In the genomic region with DNA sequence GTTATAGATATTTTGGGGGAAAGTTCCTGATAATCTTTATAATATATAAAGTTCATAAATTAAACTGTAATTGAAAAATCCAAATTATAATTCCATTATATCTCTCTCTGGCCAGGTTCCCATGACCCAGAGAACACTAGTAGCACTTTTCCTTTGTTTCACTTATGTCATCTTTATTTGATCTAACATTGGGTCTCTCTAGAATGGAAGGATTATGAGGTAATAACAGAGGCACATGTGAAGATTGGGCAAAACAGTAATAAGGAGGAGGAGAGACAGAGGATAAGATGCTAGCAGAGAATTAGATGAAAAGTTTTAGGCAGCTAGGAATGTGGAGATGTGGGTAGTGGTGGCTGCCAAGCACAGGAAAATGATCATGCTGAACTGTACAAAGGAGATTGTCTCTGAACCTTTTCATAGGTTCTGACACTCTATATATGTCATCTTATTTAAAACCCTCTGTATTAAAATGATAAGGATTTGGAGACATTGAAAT, we compare ENCODE assay signal across 10 cellular contexts. TPM values are rescaled to one million over a fixed set of nuclear protein-coding genes. Genes with fewer than 3 reads are reported as not detected.
DNase-seq lines count a peak whose midpoint lies in the region; ATAC-seq, FAIRE-seq and TF ChIP-seq lines count a peak whose summit lies in the region.
"Had no signal": no experiment of that assay in that cellular context is flagged by ENCODE, and none has a peak within 500 bp of the region (broad histone marks: within the 10 kb centered on the region; RNA-seq: fewer than 3 reads in every experiment).

No MANE protein-coding gene starts in this region.

- H3K36me3 ChIP-seq in cardiac muscle cell (no peaks in the 10 kb centered on the region), tibial nerve (no peaks in the 10 kb centered on the region)
- H3K36me3 ChIP-seq: tibial artery had no signal

- H3K4me3 Mint-ChIP-seq in T-cell: peak overlapping the region; percentile 73 to 91 (median 86)

- POLR2A ChIA-PET in T-cell (lab: Charles Lee): interaction anchor here (0.5 to 0.6 kb wide), 3 partner anchors 23 to 139 kb away, joined by 3 to 7 read pairs (median 3); no protein-coding TSS in a partner anchor

- H3K36me3 Mint-ChIP-seq in T-cell: peaks cover 3% of the 10 kb centered on the region

- no peaks in the 10 kb centered on the region for H3K9me3 ChIP-seq in cardiac muscle cell (ENCODE audit: low read depth)
- H3K9me3 ChIP-seq in tibial nerve: no peaks in the 10 kb centered on the region
- H3K9me3 ChIP-seq: tibial artery had no signal

- TF ChIP-seq POLR2A in tibial nerve (IDR thresholded peaks at IDR 0.05): no peak

- TF ChIP-seq CTCF in cardiac muscle cell (IDR thresholded peaks at IDR 0.05; ENCODE audit: low read depth, low read length) (no peak), tibial nerve (IDR thresholded peaks at IDR 0.05) (no peak)

- H3K27me3 ChIP-seq in cardiac muscle cell: no peaks in the 10 kb centered on the region
- H3K27me3 ChIP-seq in tibial nerve: no peaks in the 10 kb centered on the region
- H3K27me3 ChIP-seq: tibial artery had no signal

- CTCF ChIA-PET in T-cell (lab: Charles Lee): interaction anchor here in 1 of 2 donors (0.9 to 1.7 kb wide), 2 partner anchors 10 to 17 kb away, joined by 3 to 6 read pairs; no protein-coding TSS in a partner anchor

- peak overlapping the region; percentile 77 to 83 for H3K27ac Mint-ChIP-seq in T-cell

- intact Hi-C loops in cardiac septum (cut with DNase I): no loop called here

- FAIRE-seq in frontal cortex (lab: Jason Lieb, UNC): peak; percentile 24

- peak overlapping the region; percentile 57 for H3K27ac ChIP-seq in cardiac muscle cell
- H3K27ac ChIP-seq in tibial nerve: peak overlapping the region in 3 of 4 donors; percentile 6 to 100 (median 100)

- H3K4me1 Mint-ChIP-seq in T-cell: peaks cover 53 to 69% (median 66%) of the 10 kb centered on the region in 3 donors

- H3K4me1 ChIP-seq in cardiac muscle cell (ENCODE audit: low read depth) (peaks cover 52% of the 10 kb centered on the region), tibial nerve (peaks cover 0 to 70% (median 31%) of the 10 kb centered on the region in 4 donors)

- peak in 1 of 2 donors; percentile 36 for DNase-seq in cardiac muscle cell (ENCODE audit: low read depth in 1 of 2, low spot score in 1 of 2)
- no peak for DNase-seq in cardiac septum (ENCODE audit: low spot score)
- DNase-seq in T-cell: no peak
- no peak for DNase-seq in frontal cortex (ENCODE audit: low spot score in 2 of 2)
- DNase-seq in tibial nerve (ENCODE audit: low spot score in 2 of 2): no peak
- no peak for DNase-seq in NAMALWA (ENCODE audit: low spot score)
- DNase-seq: activated CD4-positive, alpha-beta T cell treated with anti-CD3 and anti-CD28 coated beads for 1 hour; tibial artery had no signal

- TF ChIP-seq EP300 in tibial nerve (IDR thresholded peaks at IDR 0.05): no peak

- H3K27me3 Mint-ChIP-seq in T-cell: no peaks in the 10 kb centered on the region

- H3K9me3 Mint-ChIP-seq in T-cell: no peaks in the 10 kb centered on the region

- ATAC-seq in T-cell (replicated peaks in 1 of 4): no peak
- ATAC-seq in HG03442 (IDR thresholded peaks at IDR 0.05; ENCODE audit: unreplicated experiment): no peak
- ATAC-seq in HG02981 (IDR thresholded peaks at IDR 0.05; ENCODE audit: unreplicated experiment): no peak

- H3K4me3 ChIP-seq in cardiac muscle cell (no peak overlapping the region), tibial nerve (no peak overlapping the region)
- H3K4me3 ChIP-seq: tibial artery had no signal

RNA-seq across cellular contexts. Expression of a gene that starts 3.3 kb away (rescaled TPM):
- total RNA-seq in cardiac muscle cell (26.5 and 39.0 TPM in 2 replicates), cardiac septum (49.2 TPM), T-cell (100 to 1,000 TPM; 128 to 160 (median 146) TPM), frontal cortex (28.9 TPM), tibial nerve (100 to 1,000 TPM in 1 of 4 donors, 10 to 100 TPM in 3; 57.5 to 101 (median 74.7) TPM)
- 13.8 and 23.0 TPM in 2 replicates for polyA plus RNA-seq in cardiac muscle cell
